ENCODE assay signal across 1 cellular context in the genomic region with DNA sequence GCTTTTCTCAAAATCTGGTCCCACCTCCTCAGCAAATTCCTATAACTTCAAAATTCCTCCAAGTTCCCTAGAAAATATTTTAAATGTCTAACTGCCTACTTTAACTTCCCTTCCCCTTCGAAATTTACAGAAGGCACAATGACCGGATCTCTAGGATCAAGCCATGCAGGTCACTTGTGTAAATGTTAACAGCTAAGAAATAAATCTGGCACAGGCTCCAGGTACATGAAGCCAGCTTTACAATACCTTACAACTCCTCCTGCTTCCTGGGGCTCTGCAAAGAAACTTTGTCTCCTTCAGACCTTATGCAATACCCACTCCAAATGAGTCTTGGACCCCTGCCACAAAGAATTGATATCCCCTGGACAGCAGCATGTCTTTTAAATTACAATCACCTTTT.
TF ChIP-seq lines count a peak whose summit lies in the region.

No MANE protein-coding gene starts in this region.

TF ChIP-seq in H1, 55 proteins besides CTCF, POLR2A, EP300 and RAD21:
- TF ChIP-seq RFX5 (IDR thresholded peaks at IDR 0.05; ENCODE audit: borderline replicate concordance, low read depth, low read length) (no peak), SIRT6 (IDR thresholded peaks at IDR 0.05; ENCODE audit: low read length) (no peak), GTF2F1 (IDR thresholded peaks at IDR 0.05; ENCODE audit: borderline replicate concordance, low read depth, low read length) (no peak), TEAD4 (IDR thresholded peaks at IDR 0.05; ENCODE audit: low read depth, low read length) (no peak), HDAC2 (IDR thresholded peaks at IDR 0.05; ENCODE audit: borderline replicate concordance in 1 of 2, low read depth in 2 of 2, low read length in 2 of 2) (no peak), GABPA (IDR thresholded peaks at IDR 0.05; ENCODE audit: borderline replicate concordance, insufficient read depth, low read length) (no peak), SAP30 (IDR thresholded peaks at IDR 0.05; ENCODE audit: insufficient read depth, insufficient replicate concordance, low read length) (no peak)
TF ChIP-seq in H1: peak in this region for 0.
